22 cellular contexts compared by ENCODE assay signal in genomic region chr18:31649449-31649848, GRCh38. TPM values are rescaled to one million over a fixed set of nuclear protein-coding genes. Genes with fewer than 3 reads are reported as not detected.
"Had no signal": no experiment of that assay in that cellular context is flagged by ENCODE, and none has a peak within 500 bp of the region (broad histone marks: within the 10 kb centered on the region; RNA-seq: fewer than 3 reads in every experiment).

No MANE protein-coding gene starts in this region.

- H3K36me3 ChIP-seq: left ventricle myocardium inferior, right lobe of liver, stomach, upper lobe of right lung had no signal

- ATAC-seq: naive thymus-derived CD8-positive, alpha-beta T cell had no signal

- H3K9me3 ChIP-seq: left ventricle myocardium inferior, right lobe of liver, stomach, upper lobe of right lung had no signal

- H3K9me3 Mint-ChIP-seq: activated CD4-positive, alpha-beta memory T cell treated with anti-CD3 and anti-CD28 coated beads for 36 hours; activated naive CD4-positive, alpha-beta T cell treated with anti-CD3 and anti-CD28 coated beads, Interleukin-2, amount 50 U/mL, for 72 hours; activated T-helper 1 cell treated with anti-CD3 and anti-CD28 coated beads, Interleukin-12 subunit alpha, Interleukin-12 subunit beta, Interleukin-2, Interleukin-4 antibody, amounts not matched to agents 30 ng/mL and 10 ng/mL and 1 ng/mL, durations not matched to agents 14 hours and 24 hours and 36 hours; brain; memory B cell; naive thymus-derived CD8-positive, alpha-beta T cell had no signal

- H3K4me1 ChIP-seq: left ventricle myocardium inferior, right lobe of liver, upper lobe of right lung had no signal

- H3K4me3 Mint-ChIP-seq: activated CD4-positive, alpha-beta memory T cell treated with anti-CD3 and anti-CD28 coated beads for 36 hours; activated CD4-positive, alpha-beta T cell treated with anti-CD3 and anti-CD28 coated beads for 36 hours; activated T-helper 1 cell treated with anti-CD3 and anti-CD28 coated beads, Interleukin-12 subunit alpha, Interleukin-12 subunit beta, Interleukin-2, Interleukin-4 antibody, amounts not matched to agents 30 ng/mL and 10 ng/mL and 1 ng/mL, durations not matched to agents 14 hours and 24 hours and 36 hours; brain; memory B cell; naive thymus-derived CD8-positive, alpha-beta T cell had no signal

- H3K36me3 Mint-ChIP-seq: activated CD4-positive, alpha-beta memory T cell treated with anti-CD3 and anti-CD28 coated beads for 36 hours; memory B cell; naive thymus-derived CD8-positive, alpha-beta T cell had no signal

- H3K27me3 Mint-ChIP-seq: brain had no signal

- H3K9ac ChIP-seq: parathyroid adenoma had no signal

- DNase-seq: activated CD4-positive, alpha-beta memory T cell treated with anti-CD3 and anti-CD28 coated beads for 36 hours; activated CD4-positive, alpha-beta T cell treated with anti-CD3 and anti-CD28 coated beads for 36 hours; activated gamma-delta T cell treated with Interleukin-2 at 50 U/mL for 16 hours; activated T-cell treated with anti-CD3 and anti-CD28 coated beads for 4 hours; central memory CD4-positive, alpha-beta T cell; glutamatergic neuron; left ventricle myocardium inferior; naive thymus-derived CD8-positive, alpha-beta T cell; right lobe of liver; stimulated activated CD4-positive, alpha-beta T cell treated with anti-CD3 and anti-CD28 coated beads, Interleukin-4, amount 100 ng/mL, for 1 hour; stomach; upper lobe of right lung had no signal

- H2AFZ ChIP-seq: parathyroid adenoma had no signal

- H3K4me3 ChIP-seq: coronary artery, left ventricle myocardium inferior, right lobe of liver, stomach, upper lobe of right lung had no signal

- H3K27ac Mint-ChIP-seq: activated CD4-positive, alpha-beta memory T cell treated with anti-CD3 and anti-CD28 coated beads for 36 hours; activated CD4-positive, alpha-beta T cell treated with anti-CD3 and anti-CD28 coated beads for 36 hours; activated naive CD4-positive, alpha-beta T cell treated with anti-CD3 and anti-CD28 coated beads, Interleukin-2, amount 50 U/mL, for 72 hours; activated T-helper 1 cell treated with anti-CD3 and anti-CD28 coated beads, Interleukin-12 subunit alpha, Interleukin-12 subunit beta, Interleukin-2, Interleukin-4 antibody, amounts not matched to agents 30 ng/mL and 10 ng/mL and 1 ng/mL, durations not matched to agents 14 hours and 24 hours and 36 hours; memory B cell; naive thymus-derived CD8-positive, alpha-beta T cell had no signal

- H3K27ac ChIP-seq: coronary artery, foreskin keratinocyte, left ventricle myocardium inferior, parathyroid adenoma, right lobe of liver, stomach, upper lobe of right lung, VCaP had no signal

- H3K27me3 ChIP-seq: foreskin keratinocyte, right lobe of liver, stomach, upper lobe of right lung had no signal

RNA-seq across cellular contexts. Expression of gene TTR, which starts 57.8 kb away (rescaled TPM):
- total RNA-seq: activated CD4-positive, alpha-beta memory T cell treated with anti-CD3 and anti-CD28 coated beads for 36 hours; activated CD4-positive, alpha-beta T cell treated with anti-CD3 and anti-CD28 coated beads for 36 hours; activated naive CD4-positive, alpha-beta T cell treated with anti-CD3 and anti-CD28 coated beads, Interleukin-2, amount 50 U/mL, for 72 hours; activated T-helper 1 cell treated with anti-CD3 and anti-CD28 coated beads, Interleukin-12 subunit alpha, Interleukin-12 subunit beta, Interleukin-2, Interleukin-4 antibody, amounts not matched to agents 30 ng/mL and 10 ng/mL and 1 ng/mL, durations not matched to agents 14 hours and 24 hours and 36 hours; epithelial cell of proximal tubule; fibroblast of lung; foreskin keratinocyte; left ventricle myocardium inferior; naive thymus-derived CD8-positive, alpha-beta T cell; upper lobe of right lung had no signal
- polyA plus RNA-seq: fibroblast of lung; foreskin keratinocyte; naive thymus-derived CD8-positive, alpha-beta T cell had no signal
